ENCODE assay signal across 26 cellular contexts in the genomic region with DNA sequence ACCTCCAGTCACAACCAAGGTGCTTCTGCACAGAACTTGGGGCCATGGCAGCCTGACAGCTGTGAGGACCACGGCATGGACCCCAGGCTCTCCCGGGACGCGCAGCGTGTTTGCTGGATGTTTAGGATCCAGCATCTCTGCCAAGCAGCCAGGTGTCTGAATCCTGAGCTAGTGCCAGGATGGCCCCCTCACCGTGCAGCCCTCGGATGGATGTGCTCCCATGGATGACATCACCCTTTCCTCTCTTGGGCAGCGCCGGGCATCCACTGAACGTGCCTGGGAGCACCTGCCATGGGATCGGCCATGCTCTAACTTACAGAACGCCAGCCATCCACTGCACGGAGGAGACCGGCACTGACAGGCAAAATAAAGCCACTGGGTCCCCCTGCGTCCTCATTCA. TPM values are rescaled to one million over a fixed set of nuclear protein-coding genes. Genes with fewer than 3 reads are reported as not detected.
DNase-seq lines count a peak whose midpoint lies in the region; TF ChIP-seq lines count a peak whose summit lies in the region.
"Had no signal": no experiment of that assay in that cellular context is flagged by ENCODE, and none has a peak within 500 bp of the region (broad histone marks: within the 10 kb centered on the region; RNA-seq: fewer than 3 reads in every experiment).

No MANE protein-coding gene starts in this region.

- in situ Hi-C loops in GM13976 (cut with MboI; ENCODE audit: low sequenced_read_pairs, unreplicated experiment): no loop called here

- no peaks in the 10 kb centered on the region for H3K4me1 ChIP-seq in spleen
- no peaks in the 10 kb centered on the region for H3K4me1 ChIP-seq in prostate gland (replicated peaks)
- H3K4me1 ChIP-seq: Peyer's patch had no signal

- H3K27ac ChIP-seq in spleen (no peak overlapping the region), prostate gland (no peak overlapping the region)
- H3K27ac ChIP-seq: BLaER1 treated with 17β-estradiol and CSF1 and Interleukin-3, amounts not matched to agents 10 nM and 100 nM; KMS-11; Peyer's patch; SK-N-MC had no signal

- H3K9me3 ChIP-seq in spleen (no peaks in the 10 kb centered on the region), prostate gland (no peaks in the 10 kb centered on the region)
- H3K9me3 ChIP-seq: BLaER1 treated with 17β-estradiol and CSF1 and Interleukin-3, amounts not matched to agents 10 nM and 100 nM; Peyer's patch had no signal

- TF ChIP-seq POLR2A in spleen (IDR thresholded peaks at IDR 0.05): no peak
- no peak for TF ChIP-seq POLR2A in prostate gland (IDR thresholded peaks at IDR 0.05)

- 75 to 88% (median 87%) methylated on average over 10 to 15 of the region's 15 CpGs for WGBS in spleen, 5 donors
- 85% methylated on average over 15 of the region's 15 CpGs for WGBS in prostate gland

- DNase-seq in NCI-H2107 treated with DMSO at 0.1 percent for 48 hours (lab: John Stamatoyannopoulos, UW; ENCODE audit: unreplicated experiment): peak; percentile 26
- no peak for DNase-seq in NCI-H2107 (lab: John Stamatoyannopoulos, UW)
- peak; percentile 59 for DNase-seq in COLO668 (lab: John Stamatoyannopoulos, UW; ENCODE audit: unreplicated experiment)
- DNase-seq in NCI-H510A treated with DMSO at 0.1 percent for 48 hours (lab: John Stamatoyannopoulos, UW): peak; percentile 28
- DNase-seq in spleen: peak; percentile 50
- no peak for DNase-seq in prostate gland (ENCODE audit: low spot score)
- no peak for DNase-seq in GM13976 (ENCODE audit: low spot score)
- DNase-seq: CD4-positive, alpha-beta T cell; COR-L47; DMS79; EL; GDM1; MM.1S; NCI-H1048; NCI-H1436; NCI-H187; NCI-H446; NCI-H526 treated with DMSO at 0.1 percent for 48 hours; SIG-M5 had no signal

- no peak for TF ChIP-seq CTCF in spleen (IDR thresholded peaks at IDR 0.05 in 8 of 11, conservative IDR thresholded peaks at IDR 0.05 in 3 of 11)
- TF ChIP-seq CTCF in prostate gland (IDR thresholded peaks at IDR 0.05): no peak
- TF ChIP-seq CTCF in GM13976 (IDR thresholded peaks at IDR 0.05; ENCODE audit: borderline replicate concordance, control extremely low read depth, extremely low read depth, insufficient read depth, missing control alignments): no peak

- no peak overlapping the region for H3K4me3 ChIP-seq in spleen
- no peak overlapping the region for H3K4me3 ChIP-seq in prostate gland
- H3K4me3 ChIP-seq: BLaER1 treated with 17β-estradiol and CSF1 and Interleukin-3, amounts not matched to agents 10 nM and 100 nM; GM12878; Peyer's patch; SK-N-MC had no signal

- H3K27me3 ChIP-seq in spleen (replicated peaks in 1 of 7) (no peaks in the 10 kb centered on the region), prostate gland (replicated peaks; ENCODE audit: insufficient read depth) (no peaks in the 10 kb centered on the region)
- H3K27me3 ChIP-seq: BLaER1 treated with 17β-estradiol and CSF1 and Interleukin-3, amounts not matched to agents 10 nM and 100 nM; Peyer's patch had no signal

- intact Hi-C loops in spleen (cut with DNase I; ENCODE audit: low total_unique reads) (no loop called here), prostate gland (cut with DNase I) (no loop called here)

- H3K36me3 ChIP-seq in spleen (peaks cover 0 to 84% (median 43%) of the 10 kb centered on the region in 6 donors), prostate gland (no peaks in the 10 kb centered on the region)

RNA-seq across cellular contexts. Expression of a gene that starts 53.9 kb away (rescaled TPM):
- 10 to 100 TPM in 6 of 7 donors, 1 to 10 TPM in 1; 8.4 to 18.0 (median 12.2) TPM for total RNA-seq in spleen
- 1 to 10 TPM; 4.4 to 6.5 (median 6.0) TPM for polyA plus RNA-seq in spleen
- total RNA-seq in prostate gland: 10 to 100 TPM in 1 of 2 donors, 1 to 10 TPM in 1; 6.7 to 18.1 TPM

RNA-seq across cellular contexts. Expression of a gene that starts 58.4 kb away (rescaled TPM):
- total RNA-seq in spleen: not detected
- under 1 TPM; 0.02 to 0.06 (median 0.06) TPM for polyA plus RNA-seq in spleen
- total RNA-seq in prostate gland: 10 to 100 TPM; 26.9 to 52.6 TPM
- total RNA-seq: T-helper 1 cell treated with Interleukin-12 subunit alpha and Interleukin-12 subunit beta and Interleukin-4 antibody, amounts not matched to agents 30 ng/mL and 1 ng/mL, for 36 hours had no signal
- polyA plus RNA-seq: GM12878, IgD-negative memory B cell had no signal

Comparison
In these comparisons a context has a peak if more than half of its experiments do, and no peak if none do; other contexts are left out.
1. DNase-seq: peak in NCI-H2107 treated with DMSO at 0.1 percent for 48 hours (single experiment), COLO668 (single experiment), NCI-H510A treated with DMSO at 0.1 percent for 48 hours (single experiment) and spleen (single experiment); none in NCI-H2107 (single experiment), prostate gland (single experiment) and GM13976 (single experiment).
2. RNA of a gene that starts 58.4 kb away (total RNA-seq): 26.9 to 52.6 TPM in prostate gland; not detected in spleen; every median in the first group is over 10 times any median in the second.